8 cellular contexts compared by ENCODE assay signal in genomic region chr1:219812491-219813221, GRCh38.
DNase-seq lines count a peak whose midpoint lies in the region; ATAC-seq and TF ChIP-seq lines count a peak whose summit lies in the region.

No MANE protein-coding gene starts in this region.

- peak; percentile 6 for DNase-seq in stimulated activated CD4-positive, alpha-beta T cell treated with anti-CD3 and anti-CD28 coated beads, Interleukin-1b, Interleukin-23, amount 100 ng/mL, for 48 hours
- DNase-seq in stimulated activated CD4-positive, alpha-beta T cell treated with anti-CD3 and anti-CD28 coated beads, Interleukin-4, amount 100 ng/mL, for 24 hours: no peak
- DNase-seq in HCT116 (ENCODE audit: low read depth, low spot score) (peak; percentile 75), LNCaP clone FGC (ENCODE audit: low read depth) (peak; percentile 70), OCI-M1 (lab: John Stamatoyannopoulos, UW) (peak; percentile 78), dorsolateral prefrontal cortex (peak in 6 of 10 donors; percentile 6 to 66 (median 44)), lower lobe of right lung (no peak), activated gamma-delta T cell (lab: John Stamatoyannopoulos, UW) (no peak)

- no peak overlapping the region for H3K4me2 ChIP-seq in HCT116 (ENCODE audit: low read length)

- no peak for TF ChIP-seq POLR2A in HCT116 (IDR thresholded peaks at IDR 0.05; ENCODE audit: borderline replicate concordance, extremely low read depth, insufficient read depth, insufficient read length)

- H3K27ac ChIP-seq in HCT116 (ENCODE audit: low read depth, low read length): no peak overlapping the region
- peak overlapping the region in 14 of 59 donors; percentile 2 to 76 (median 32) for H3K27ac ChIP-seq in dorsolateral prefrontal cortex
- no peak overlapping the region for H3K27ac ChIP-seq in lower lobe of right lung

- no peak overlapping the region for H2AFZ ChIP-seq in HCT116 (ENCODE audit: low read depth, low read length, poor library complexity, severe bottlenecking)

- H3K9me3 ChIP-seq in HCT116 (ENCODE audit: control insufficient read depth in 1 of 2, insufficient read depth in 1 of 2, low read depth in 1 of 2, low read length in 2 of 2) (no peaks in the 10 kb centered on the region), lower lobe of right lung (no peaks in the 10 kb centered on the region)

- peaks cover 59% of the 10 kb centered on the region; the same call in 1 of the 2 replicates for H3K27me3 ChIP-seq in HCT116 (ENCODE audit: insufficient read depth, low read length)
- H3K27me3 ChIP-seq in dorsolateral prefrontal cortex: peaks cover 0 to 4% (median 0%) of the 10 kb centered on the region in 45 donors
- no peaks in the 10 kb centered on the region for H3K27me3 ChIP-seq in lower lobe of right lung (ENCODE audit: low read depth)

- intact Hi-C loops in HCT116 (cut with micrococcal nuclease) (loop anchor here (1.0 to 10.0 kb wide), 6 partner anchors 152 to 1474 kb away; no protein-coding TSS in a partner anchor), dorsolateral prefrontal cortex (cut with DNase I) (loop anchor here (2.0 to 10.0 kb wide), 4 partner anchors 150 to 1485 kb away; no protein-coding TSS in a partner anchor), lower lobe of right lung (cut with DNase I) (no loop called here)

- RAD21 ChIA-PET in HCT116 (lab: Charles Lee; ENCODE audit: low non-redundant PET in 1 of 2, low total read pairs in 2 of 2, uncharacterized antibody in 2 of 2, unreplicated experiment in 2 of 2): interaction anchor here in 1 of 2 experiments (0.9 to 1.5 kb wide), 2 partner anchors 245 to 947 kb away, joined by 3 to 4 read pairs; no protein-coding TSS in a partner anchor

- H4K20me1 ChIP-seq in HCT116 (ENCODE audit: insufficient read depth): no peaks in the 10 kb centered on the region

- H3K36me3 ChIP-seq in HCT116 (ENCODE audit: control insufficient read depth in 1 of 2, insufficient read depth in 2 of 2, low read length in 2 of 2) (no peaks in the 10 kb centered on the region), lower lobe of right lung (no peaks in the 10 kb centered on the region)

- no peaks in the 10 kb centered on the region for H3K79me2 ChIP-seq in HCT116 (ENCODE audit: insufficient read depth, low read length)

- peak; percentile 94 for TF ChIP-seq RAD21 in HCT116 (IDR thresholded peaks at IDR 0.05; ENCODE audit: low read depth)

- ATAC-seq in HCT116 (peak; percentile 95), lower lobe of right lung (peak; percentile 59 to 62)

- H3K4me1 ChIP-seq in HCT116 (ENCODE audit: control insufficient read depth in 1 of 2, insufficient read depth in 2 of 2, low read length in 2 of 2): peaks cover 0 to 6% of the 10 kb centered on the region in 2 experiments; a peak in 1 of 4 replicates
- peaks cover 8% of the 10 kb centered on the region for H3K4me1 ChIP-seq in lower lobe of right lung

- no peak overlapping the region for H3K9ac ChIP-seq in HCT116 (ENCODE audit: low read length)

- no peaks in the 10 kb centered on the region for H3K9me2 ChIP-seq in HCT116 (ENCODE audit: insufficient read depth)

- no TSS peak for BruUV-seq in HCT116 (replicated peaks; lab: Mats Ljungman, UMichigan)

- TF ChIP-seq CTCF in HCT116 (IDR thresholded peaks at IDR 0.05 in 2 of 3, conservative IDR thresholded peaks at IDR 0.05 in 1 of 3; ENCODE audit: borderline replicate concordance in 1 of 3, insufficient read depth in 1 of 3, low read depth in 2 of 3, low read length in 2 of 3) (peak; percentile 84 to 94 (median 85)), LNCaP clone FGC (IDR thresholded peaks at IDR 0.05; ENCODE audit: control insufficient read depth, extremely low read depth, insufficient read depth) (peak; percentile 93), dorsolateral prefrontal cortex (IDR thresholded peaks at IDR 0.05 in 54 of 56, conservative IDR thresholded peaks at IDR 0.05 in 2 of 56; ENCODE audit: low read depth in 1 of 56, partially characterized antibody in 56 of 56) (peak; percentile 74 to 98 (median 92)), lower lobe of right lung (IDR thresholded peaks at IDR 0.05) (peak; percentile 70)

- CTCF ChIA-PET in HCT116 (lab: Charles Lee): interaction anchor here (0.6 to 1.8 kb wide), 14 partner anchors 10 to 1553 kb away, joined by 3 to 9 read pairs (median 4); no protein-coding TSS in a partner anchor

- POLR2A ChIA-PET in HCT116 (lab: Charles Lee): no interaction called here

- H3K4me3 ChIP-seq in HCT116 (replicated peaks in 1 of 2; ENCODE audit: low read depth in 1 of 2, low read length in 2 of 2) (no peak overlapping the region), LNCaP clone FGC (ENCODE audit: low read depth, low read length) (no peak overlapping the region), dorsolateral prefrontal cortex (peak overlapping the region in 18 of 59 donors; percentile 1 to 38 (median 20)), lower lobe of right lung (no peak overlapping the region)

TF ChIP-seq in HCT116, 20 proteins besides CTCF, POLR2A, EP300 and RAD21:
- TF ChIP-seq FOSL1 (IDR thresholded peaks at IDR 0.05; ENCODE audit: low read depth) (no peak), TCF7L2 (IDR thresholded peaks at IDR 0.05; ENCODE audit: borderline replicate concordance, extremely low read depth, insufficient read depth, insufficient read length) (peak; percentile 9), EZH2phosphoT487 (IDR thresholded peaks at IDR 0.05; ENCODE audit: borderline replicate concordance) (no peak), SRF (IDR thresholded peaks at IDR 0.05; ENCODE audit: low read depth) (no peak), ELF1 (IDR thresholded peaks at IDR 0.05; ENCODE audit: borderline replicate concordance, low read depth) (no peak), MAX (IDR thresholded peaks at IDR 0.05) (no peak), CBX3 (IDR thresholded peaks at IDR 0.05; ENCODE audit: low read depth) (peak; percentile 39; the same call in 1 of the 2 replicates), YY1 (IDR thresholded peaks at IDR 0.05; ENCODE audit: extremely low read depth, insufficient replicate concordance, low read depth, low read length) (peak; percentile 20)

Comparison
In these comparisons a context has a peak if more than half of its experiments do, and no peak if none do; other contexts are left out.
1. DNase-seq: peak in stimulated activated CD4-positive, alpha-beta T cell treated with anti-CD3 and anti-CD28 coated beads, Interleukin-1b, Interleukin-23, amount 100 ng/mL, for 48 hours (single experiment), HCT116 (single experiment), LNCaP clone FGC (single experiment), OCI-M1 (single experiment) and dorsolateral prefrontal cortex (6 of 10); none in stimulated activated CD4-positive, alpha-beta T cell treated with anti-CD3 and anti-CD28 coated beads, Interleukin-4, amount 100 ng/mL, for 24 hours (single experiment), lower lobe of right lung (single experiment) and activated gamma-delta T cell (single experiment).
2. Peak in every context shown above with its lines, with median percentiles within 50 percentile points of each other: CTCF ChIP-seq.